ENCODE assay signal across 19 cellular contexts in genomic region chr3:123392871-123393620, GRCh38. TPM values are rescaled to one million over a fixed set of nuclear protein-coding genes. Genes with fewer than 3 reads are reported as not detected.
A peak's percentile ranks its signal among the peaks of the same experiment; 100 is the strongest.
DNase-seq lines count a peak whose midpoint lies in the region; ATAC-seq and TF ChIP-seq lines count a peak whose summit lies in the region.
"Had no signal": no experiment of that assay in that cellular context is flagged by ENCODE, and none has a peak within 500 bp of the region (broad histone marks: within the 10 kb centered on the region; RNA-seq: fewer than 3 reads in every experiment).

No MANE protein-coding gene starts in this region.

- TF ChIP-seq POLR2A in gastroesophageal sphincter (IDR thresholded peaks at IDR 0.05) (no peak), spleen (IDR thresholded peaks at IDR 0.05) (no peak)

- H3K36me3 ChIP-seq in gastroesophageal sphincter (no peaks in the 10 kb centered on the region), spleen (no peaks in the 10 kb centered on the region)
- H3K36me3 ChIP-seq: MG63 had no signal

- H3K27me3 ChIP-seq in gastroesophageal sphincter (no peaks in the 10 kb centered on the region), spleen (replicated peaks in 1 of 7) (peaks cover 0 to 13% (median 0%) of the 10 kb centered on the region in 7 donors)

- intact Hi-C loops in spleen (cut with DNase I; ENCODE audit: low total_unique reads) = no loop called here

- H3K4me3 ChIP-seq in gastroesophageal sphincter (no peak overlapping the region), spleen (no peak overlapping the region)
- H3K4me3 ChIP-seq: lung, MG63 had no signal

- ATAC-seq in gastroesophageal sphincter (no peak), esophagus mucosa (no peak)
- ATAC-seq: naive thymus-derived CD4-positive, alpha-beta T cell; stimulated activated naive CD8-positive, alpha-beta T cell treated with anti-CD3 and anti-CD28 coated beads, Interleukin-15, Interleukin-2, amounts not matched to agents 100 U/mL and 50 U/mL, for 24 hours had no signal

- TF ChIP-seq CTCF in gastroesophageal sphincter (IDR thresholded peaks at IDR 0.05) = no peak
- no peak for TF ChIP-seq CTCF in spleen (IDR thresholded peaks at IDR 0.05 in 8 of 11, conservative IDR thresholded peaks at IDR 0.05 in 3 of 11)

- H3K9me3 ChIP-seq in gastroesophageal sphincter = no peaks in the 10 kb centered on the region
- H3K9me3 ChIP-seq in spleen = no peaks in the 10 kb centered on the region
- H3K9me3 ChIP-seq: MG63 had no signal

- no peak for TF ChIP-seq EP300 in gastroesophageal sphincter (IDR thresholded peaks at IDR 0.05)

- peaks cover 14 to 97% (median 30%) of the 10 kb centered on the region in 3 donors for H3K4me1 ChIP-seq in gastroesophageal sphincter
- peaks cover 0 to 47% (median 8%) of the 10 kb centered on the region in 6 donors for H3K4me1 ChIP-seq in spleen

- WGBS in gastroesophageal sphincter (ENCODE audit: low coverage in 1 of 2), 2 donors = no CpG with 5 or more reads among the region's 4 CpGs
- 81 to 91% (median 83%) methylated on average over 4 of the region's 4 CpGs for WGBS in spleen, 5 donors

- DNase-seq in EH (ENCODE audit: low read depth) = peak; percentile 46
- peak; percentile 75 for DNase-seq in NCI-H146 treated with DMSO at 0.1 percent for 48 hours (lab: John Stamatoyannopoulos, UW; ENCODE audit: unreplicated experiment)
- no peak for DNase-seq in spleen
- no peak for DNase-seq in NCI-H1092 (lab: John Stamatoyannopoulos, UW)
- DNase-seq in NCI-H524 (lab: John Stamatoyannopoulos, UW) = no peak
- DNase-seq: activated CD4-positive, alpha-beta T cell treated with anti-CD3 and anti-CD28 coated beads, Interleukin-2, amount 50 U/mL, for 1 hour; activated naive CD4-positive, alpha-beta T cell treated with Interleukin-2 at 50 U/mL for 16 hours; AML-193; Calu3; cortex of kidney; IMR-90; MG63; naive thymus-derived CD4-positive, alpha-beta T cell; NCI-H2029 treated with DMSO at 0.1 percent for 48 hours; NCI-H748 treated with DMSO at 0.1 percent for 48 hours; stimulated activated naive CD8-positive, alpha-beta T cell treated with anti-CD3 and anti-CD28 coated beads, Interleukin-15, Interleukin-2, amounts not matched to agents 100 U/mL and 50 U/mL, for 24 hours had no signal

- H3K27ac ChIP-seq in gastroesophageal sphincter (peak overlapping the region; percentile 92 to 99 (median 92)), spleen (peak overlapping the region in 6 of 8 donors; percentile 20 to 56 (median 44))

RNA-seq across cellular contexts. Expression of gene ADCY5, which starts 55.8 kb away (rescaled TPM):
- total RNA-seq in gastroesophageal sphincter (100 to 1,000 TPM; 119 to 251 (median 185) TPM), spleen (10 to 100 TPM in 6 of 7 donors, 1 to 10 TPM in 1; 9.5 to 20.6 (median 13.8) TPM), esophagus mucosa (2.7 TPM)
- polyA plus RNA-seq in spleen = 1 to 10 TPM; 1.7 to 3.7 (median 2.0) TPM
- total RNA-seq: naive thymus-derived CD4-positive, alpha-beta T cell had no signal

Comparison
In these comparisons a context has a peak if more than half of its experiments do, and no peak if none do; other contexts are left out.
1. DNase-seq: peak in EH (single experiment) and NCI-H146 treated with DMSO at 0.1 percent for 48 hours (single experiment); none in spleen (single experiment), NCI-H1092 (single experiment) and NCI-H524 (0 of 2).
2. RNA of gene ADCY5, which starts 55.8 kb away (total RNA-seq): 119 to 251 TPM in gastroesophageal sphincter; 9.5 to 20.6 TPM in spleen and 2.7 TPM in esophagus mucosa (single experiment); every median in the first group is over 4 times any median in the second.